Comparison of ENCODE assay signal across 20 cellular contexts in genomic region chr15:63902671-63903035, GRCh38.
A peak's percentile ranks its signal among the peaks of the same experiment; 100 is the strongest.
DNase-seq lines count a peak whose midpoint lies in the region; ATAC-seq, FAIRE-seq and TF ChIP-seq lines count a peak whose summit lies in the region.
"Had no signal": no experiment of that assay in that cellular context is flagged by ENCODE, and none has a peak within 500 bp of the region (broad histone marks: within the 10 kb centered on the region; RNA-seq: fewer than 3 reads in every experiment).

No MANE protein-coding gene starts in this region.

- H3K9me3 ChIP-seq in Karpas-422 (ENCODE audit: low read length): no peaks in the 10 kb centered on the region
- H3K9me3 ChIP-seq in T-helper 17 cell (ENCODE audit: control insufficient read depth, low read length, poor library complexity, severe bottlenecking): no peaks in the 10 kb centered on the region

- no peak for TF ChIP-seq POLR2A in GM12892 (IDR thresholded peaks at IDR 0.05; ENCODE audit: low read depth, low read length)

- H3K4me1 Mint-ChIP-seq in T-helper 17 cell: peaks cover 18% of the 10 kb centered on the region
- H3K4me1 Mint-ChIP-seq in activated CD4-positive, alpha-beta T cell treated with anti-CD3 and anti-CD28 coated beads for 36 hours: peaks cover 27% of the 10 kb centered on the region

- no peaks in the 10 kb centered on the region for H4K20me1 ChIP-seq in Karpas-422 (ENCODE audit: insufficient read depth, low read depth, low read length)

- H3K36me3 Mint-ChIP-seq in T-helper 17 cell (ENCODE audit: low read depth): peaks cover 2% of the 10 kb centered on the region
- H3K36me3 Mint-ChIP-seq in activated CD4-positive, alpha-beta T cell treated with anti-CD3 and anti-CD28 coated beads for 36 hours (ENCODE audit: low read depth): no peaks in the 10 kb centered on the region

- H2AFZ ChIP-seq in Karpas-422 (ENCODE audit: low read length): no peak overlapping the region

- intact Hi-C loops in activated CD4-positive, alpha-beta T cell treated with anti-CD3 and anti-CD28 coated beads for 36 hours (cut with DNase I, micrococcal nuclease): no loop called here

- H3K27ac Mint-ChIP-seq in T-helper 17 cell: peak overlapping the region; percentile 29
- H3K27ac Mint-ChIP-seq in activated CD4-positive, alpha-beta T cell treated with anti-CD3 and anti-CD28 coated beads for 36 hours: no peak overlapping the region

- DNase-seq in Karpas-422: peak; percentile 47
- no peak for DNase-seq in T-helper 17 cell
- peak; percentile 64 for DNase-seq in left lobe of liver (ENCODE audit: low spot score)
- DNase-seq in activated CD4-positive, alpha-beta T cell treated with anti-CD3 and anti-CD28 coated beads for 36 hours: no peak
- DNase-seq in GM12892 (ENCODE audit: insufficient read length): no peak
- DNase-seq: ACHN; DMS79 treated with DMSO at 0.1 percent for 48 hours; GOT3; NCI-H1048; NCI-H1436; NCI-H2029; NCI-H446 treated with DMSO at 0.1 percent for 48 hours; NK-92 treated with Interleukin-12 subunit alpha and Interleukin-12 subunit beta, amount 100 ng/mL, for 24 hours; Right ventricle myocardium superior; SW 1271 had no signal

- peak overlapping the region; percentile 97 for H3K27ac ChIP-seq in Karpas-422 (ENCODE audit: low read length)
- H3K27ac ChIP-seq: C4-2B had no signal

- H3K36me3 ChIP-seq in Karpas-422 (ENCODE audit: insufficient read depth, low read length): no peaks in the 10 kb centered on the region

- peaks cover 2% of the 10 kb centered on the region for H3K9me3 Mint-ChIP-seq in activated CD4-positive, alpha-beta T cell treated with anti-CD3 and anti-CD28 coated beads for 36 hours (ENCODE audit: low read depth)

- no peak for FAIRE-seq in GM12892 (lab: Jason Lieb, UNC)
- FAIRE-seq: RCC 7860 had no signal

- no peaks in the 10 kb centered on the region for H3K27me3 ChIP-seq in Karpas-422 (ENCODE audit: low read length)

- peaks cover 90% of the 10 kb centered on the region for H3K4me1 ChIP-seq in Karpas-422 (ENCODE audit: low read length)

- peak overlapping the region; percentile 29; the same call in 1 of the 2 replicates for H3K4me3 ChIP-seq in Karpas-422 (ENCODE audit: low read length)

- H3K4me3 Mint-ChIP-seq in T-helper 17 cell: no peak overlapping the region
- H3K4me3 Mint-ChIP-seq in activated CD4-positive, alpha-beta T cell treated with anti-CD3 and anti-CD28 coated beads for 36 hours: no peak overlapping the region

- ATAC-seq in T-helper 17 cell: no peak
- peak; percentile 67 for ATAC-seq in left lobe of liver
- no peak for ATAC-seq in activated CD4-positive, alpha-beta T cell treated with anti-CD3 and anti-CD28 coated beads for 36 hours
- ATAC-seq in GM21619 (IDR thresholded peaks at IDR 0.05; ENCODE audit: unreplicated experiment): no peak
- ATAC-seq in GM19397 (IDR thresholded peaks at IDR 0.05; ENCODE audit: unreplicated experiment): no peak
- ATAC-seq: HCT116 had no signal

- H3K27me3 Mint-ChIP-seq in T-helper 17 cell: no peaks in the 10 kb centered on the region
- H3K27me3 Mint-ChIP-seq in activated CD4-positive, alpha-beta T cell treated with anti-CD3 and anti-CD28 coated beads for 36 hours: no peaks in the 10 kb centered on the region

- POLR2A ChIA-PET in activated CD4-positive, alpha-beta T cell treated with anti-CD3 and anti-CD28 coated beads for 36 hours (lab: Charles Lee): no interaction called here

- CTCF ChIA-PET in activated CD4-positive, alpha-beta T cell treated with anti-CD3 and anti-CD28 coated beads for 36 hours (lab: Charles Lee): interaction anchor here (1.0 kb wide), 1 partner anchor 151 kb away, joined by 6 read pairs; no protein-coding TSS in a partner anchor

- peak overlapping the region; percentile 68 for H3K4me2 ChIP-seq in Karpas-422 (ENCODE audit: low read depth, low read length, poor library complexity, severe bottlenecking)

- no peaks in the 10 kb centered on the region for H3K79me2 ChIP-seq in Karpas-422 (ENCODE audit: low read length)

- no peaks in the 10 kb centered on the region for H3K9me2 ChIP-seq in Karpas-422 (replicated peaks; ENCODE audit: insufficient read depth, low read length)

- peak overlapping the region; percentile 59; the same call in 1 of the 2 replicates for H3K9ac ChIP-seq in Karpas-422 (ENCODE audit: low read length)

Comparison
In these comparisons a context has a peak if more than half of its experiments do, and no peak if none do; other contexts are left out.
1. DNase-seq: peak in Karpas-422 (single experiment) and left lobe of liver (single experiment); none in T-helper 17 cell (0 of 3), activated CD4-positive, alpha-beta T cell treated with anti-CD3 and anti-CD28 coated beads for 36 hours (single experiment) and GM12892 (single experiment).